38 cellular contexts compared by ENCODE assay signal in genomic region chr20:54110457-54110856, GRCh38. TPM values are rescaled to one million over a fixed set of nuclear protein-coding genes. Genes with fewer than 3 reads are reported as not detected.
"Had no signal": no experiment of that assay in that cellular context is flagged by ENCODE, and none has a peak within 500 bp of the region (broad histone marks: within the 10 kb centered on the region; RNA-seq: fewer than 3 reads in every experiment).

No MANE protein-coding gene starts in this region.

- FAIRE-seq: astrocyte, islet of Langerhans, pancreas, small intestine, TTC549 had no signal

- ATAC-seq: activated T-helper 17 cell treated with anti-CD3 and anti-CD28 coated beads, Interleukin-2, amount 50 U/mL, for 72 hours; effector memory CD8-positive, alpha-beta T cell; heart right ventricle; left ventricle myocardium superior; pancreas; stimulated activated naive B cell treated with anti-CD40 and anti-IgM and Interleukin-4, amounts not matched to agents 10 μg/mL and 1 μg/mL and 100 μg/mL, for 72 hours; upper lobe of right lung had no signal

- H3K27ac ChIP-seq: brain microvascular endothelial cell, heart right ventricle, neutrophil, pancreas, prostate gland, sigmoid colon, stomach, thyroid gland, upper lobe of right lung, WERI-Rb-1 had no signal

- DNase-seq: activated CD4-positive, alpha-beta memory T cell treated with anti-CD3 and anti-CD28 coated beads for 36 hours; activated CD4-positive, alpha-beta T cell treated with anti-CD3 and anti-CD28 coated beads, Interleukin-2, amount 10 ng/mL, durations not matched to agents 24 days and 14 days; activated CD4-positive, CD25-positive, alpha-beta regulatory T cell treated with anti-CD3 and anti-CD28 coated beads, Interleukin-2, amount 50 U/mL, for 72 hours; activated CD8-positive, alpha-beta memory T cell treated with anti-CD3 and anti-CD28 coated beads, Interleukin-2, amount 50 U/mL, for 4 hours; activated gamma-delta T cell treated with Interleukin-2 at 50 U/mL for 16 hours; activated naive CD4-positive, alpha-beta T cell treated with anti-CD3 and anti-CD28 coated beads, Interleukin-2, amount 50 U/mL, for 16 hours; activated T-cell treated with anti-CD3 and anti-CD28 coated beads, Interleukin-2, amount 50 U/mL, for 1 hour; amniotic stem cell; brain microvascular endothelial cell; cortex of kidney; effector memory CD8-positive, alpha-beta T cell; foreskin melanocyte; heart right ventricle; left ventricle myocardium superior; naive B cell; nephron progenitor cell; pancreas; retina; sigmoid colon; small intestine; stimulated activated CD4-positive, alpha-beta T cell treated with anti-CD3 and anti-CD28 coated beads, Interleukin-1b, Interleukin-23, amount 100 ng/mL, for 48 hours; stimulated activated naive B cell treated with anti-CD40 and anti-IgM and Interleukin-4, amounts not matched to agents 10 μg/mL and 1 μg/mL and 100 μg/mL, for 72 hours; stomach; T-helper 9 cell; thyroid gland; upper lobe of right lung; WERI-Rb-1 had no signal

- H3K9me3 Mint-ChIP-seq: activated CD4-positive, alpha-beta T cell treated with anti-CD3 and anti-CD28 coated beads, Interleukin-2, amount 10 ng/mL, durations not matched to agents 24 days and 14 days; activated T-helper 17 cell treated with anti-CD3 and anti-CD28 coated beads, Interleukin-2, amount 50 U/mL, for 72 hours; effector memory CD8-positive, alpha-beta T cell; T-helper 1 cell treated with Interleukin-12 subunit alpha and Interleukin-12 subunit beta and Interleukin-4 antibody, amounts not matched to agents 30 μg/mL and 1 μg/mL, for 36 hours had no signal

- H3K9me3 ChIP-seq: heart right ventricle, neutrophil, pancreas, prostate gland, sigmoid colon, stomach, thyroid gland, upper lobe of right lung had no signal

- H3K36me3 ChIP-seq: brain microvascular endothelial cell, heart right ventricle, neutrophil, pancreas, prostate gland, sigmoid colon, stomach, thyroid gland, upper lobe of right lung, WERI-Rb-1 had no signal

- H3K4me3 ChIP-seq: heart right ventricle, pancreas, prostate gland, sigmoid colon, stomach, thyroid gland, upper lobe of right lung had no signal

- H3K27ac Mint-ChIP-seq: activated CD4-positive, alpha-beta memory T cell treated with anti-CD3 and anti-CD28 coated beads for 36 hours; activated CD4-positive, alpha-beta T cell treated with anti-CD3 and anti-CD28 coated beads, Interleukin-2, amount 10 ng/mL, durations not matched to agents 24 days and 14 days; activated T-helper 17 cell treated with anti-CD3 and anti-CD28 coated beads, Interleukin-2, amount 50 U/mL, for 72 hours; effector memory CD8-positive, alpha-beta T cell; naive B cell; nephron progenitor cell; stimulated activated naive B cell treated with anti-CD40 and anti-IgM and Interleukin-4, amounts not matched to agents 10 μg/mL and 1 μg/mL and 100 μg/mL, for 72 hours; T-helper 1 cell treated with Interleukin-12 subunit alpha and Interleukin-12 subunit beta and Interleukin-4 antibody, amounts not matched to agents 30 μg/mL and 1 μg/mL, for 36 hours had no signal

- H3K4me3 Mint-ChIP-seq: activated CD4-positive, alpha-beta memory T cell treated with anti-CD3 and anti-CD28 coated beads for 36 hours; activated CD4-positive, alpha-beta T cell treated with anti-CD3 and anti-CD28 coated beads, Interleukin-2, amount 10 ng/mL, durations not matched to agents 24 days and 14 days; activated T-helper 17 cell treated with anti-CD3 and anti-CD28 coated beads, Interleukin-2, amount 50 U/mL, for 72 hours; effector memory CD8-positive, alpha-beta T cell; naive B cell; nephron progenitor cell; stimulated activated naive B cell treated with anti-CD40 and anti-IgM and Interleukin-4, amounts not matched to agents 10 μg/mL and 1 μg/mL and 100 μg/mL, for 72 hours; T-helper 1 cell treated with Interleukin-12 subunit alpha and Interleukin-12 subunit beta and Interleukin-4 antibody, amounts not matched to agents 30 μg/mL and 1 μg/mL, for 36 hours had no signal

- H3K36me3 Mint-ChIP-seq: activated CD4-positive, alpha-beta memory T cell treated with anti-CD3 and anti-CD28 coated beads for 36 hours; stimulated activated naive B cell treated with anti-CD40 and anti-IgM and Interleukin-4, amounts not matched to agents 10 μg/mL and 1 μg/mL and 100 μg/mL, for 72 hours had no signal

- H3K4me1 ChIP-seq: prostate gland, sigmoid colon, thyroid gland, upper lobe of right lung had no signal

- H3K4me1 Mint-ChIP-seq: activated T-helper 17 cell treated with anti-CD3 and anti-CD28 coated beads, Interleukin-2, amount 50 U/mL, for 72 hours; naive B cell; stimulated activated naive B cell treated with anti-CD40 and anti-IgM and Interleukin-4, amounts not matched to agents 10 μg/mL and 1 μg/mL and 100 μg/mL, for 72 hours had no signal

- H3K27me3 ChIP-seq: brain microvascular endothelial cell, neutrophil, pancreas, sigmoid colon, stomach, thyroid gland, upper lobe of right lung had no signal

RNA-seq across cellular contexts. Expression of gene BCAS1, which starts 40.1 kb away (rescaled TPM):
- total RNA-seq: activated CD4-positive, alpha-beta T cell treated with anti-CD3 and anti-CD28 coated beads, Interleukin-2, amount 10 ng/mL, durations not matched to agents 24 days and 14 days; astrocyte; cardiac septum; chondrocyte; glomerular endothelial cell; heart right ventricle; left ventricle myocardium superior; lung microvascular endothelial cell had no signal
